1 cellular context compared by ENCODE assay signal in genomic region chr16:85144026-85144915, GRCh38.
TF ChIP-seq lines count a peak whose summit lies in the region.

No MANE protein-coding gene starts in this region.

TF ChIP-seq in K562, 482 proteins besides CTCF, POLR2A, EP300 and RAD21:
- TF ChIP-seq ZNF263 (CRISPR knock-in tag; IDR thresholded peaks at IDR 0.05; ENCODE audit: borderline replicate concordance) (no peak), ILF3 (IDR thresholded peaks at IDR 0.05; ENCODE audit: borderline replicate concordance) (no peak), PKNOX1 (IDR thresholded peaks at IDR 0.05) (no peak), PBX2 (CRISPR knock-in tag; IDR thresholded peaks at IDR 0.05; ENCODE audit: low read depth) (no peak), PBX2 (tag; conservative IDR thresholded peaks at IDR 0.05; ENCODE audit: low read depth) (no peak), EWSR1 (IDR thresholded peaks at IDR 0.05; ENCODE audit: borderline replicate concordance, low read depth, partially characterized antibody) (no peak), PREB (CRISPR knock-in tag; IDR thresholded peaks at IDR 0.05) (no peak), KDM4B (IDR thresholded peaks at IDR 0.05; ENCODE audit: borderline replicate concordance in 2 of 2, low read depth in 1 of 2) (no peak), SOX6 (IDR thresholded peaks at IDR 0.05) (no peak), ZNF445 (CRISPR knock-in tag; IDR thresholded peaks at IDR 0.05; ENCODE audit: low read depth) (no peak), ZNF347 (CRISPR knock-in tag; IDR thresholded peaks at IDR 0.05; ENCODE audit: low read depth) (no peak), TSC22D4 (tag; IDR thresholded peaks at IDR 0.05) (no peak), E2F3 (CRISPR knock-in tag; IDR thresholded peaks at IDR 0.05) (no peak), REST (CRISPR knock-in tag; IDR thresholded peaks at IDR 0.05; ENCODE audit: low read depth) (no peak), CBFB (CRISPR knock-in tag; IDR thresholded peaks at IDR 0.05) (0 out of 2 replicates have a peak, but pooled peaks have one; percentile 58), TEAD1 (CRISPR knock-in tag; IDR thresholded peaks at IDR 0.05) (no peak), ZBED1 (IDR thresholded peaks at IDR 0.05) (no peak), TEAD4 (IDR thresholded peaks at IDR 0.05; ENCODE audit: low read length) (no peak), TEAD4 (CRISPR knock-in tag; IDR thresholded peaks at IDR 0.05; ENCODE audit: borderline replicate concordance) (no peak), ZBTB33 (CRISPR knock-in tag; IDR thresholded peaks at IDR 0.05) (no peak), HMG20B (CRISPR knock-in tag; IDR thresholded peaks at IDR 0.05) (no peak), ZNF589 (CRISPR knock-in tag; IDR thresholded peaks at IDR 0.05; ENCODE audit: low read depth) (no peak), ZNF12 (CRISPR knock-in tag; IDR thresholded peaks at IDR 0.05) (no peak), PHB2 (IDR thresholded peaks at IDR 0.05; ENCODE audit: low read depth) (no peak), TFAP4 (CRISPR knock-in tag; IDR thresholded peaks at IDR 0.05; ENCODE audit: borderline replicate concordance) (0 out of 2 replicates have a peak, but pooled peaks have one; percentile 14), GATA2 (CRISPR knock-in tag; IDR thresholded peaks at IDR 0.05) (peak; percentile 59; the same call in 1 of the 2 replicates), ARID4B (CRISPR knock-in tag; IDR thresholded peaks at IDR 0.05) (no peak)
